ENCODE assay signal across 11 cellular contexts in the genomic region with DNA sequence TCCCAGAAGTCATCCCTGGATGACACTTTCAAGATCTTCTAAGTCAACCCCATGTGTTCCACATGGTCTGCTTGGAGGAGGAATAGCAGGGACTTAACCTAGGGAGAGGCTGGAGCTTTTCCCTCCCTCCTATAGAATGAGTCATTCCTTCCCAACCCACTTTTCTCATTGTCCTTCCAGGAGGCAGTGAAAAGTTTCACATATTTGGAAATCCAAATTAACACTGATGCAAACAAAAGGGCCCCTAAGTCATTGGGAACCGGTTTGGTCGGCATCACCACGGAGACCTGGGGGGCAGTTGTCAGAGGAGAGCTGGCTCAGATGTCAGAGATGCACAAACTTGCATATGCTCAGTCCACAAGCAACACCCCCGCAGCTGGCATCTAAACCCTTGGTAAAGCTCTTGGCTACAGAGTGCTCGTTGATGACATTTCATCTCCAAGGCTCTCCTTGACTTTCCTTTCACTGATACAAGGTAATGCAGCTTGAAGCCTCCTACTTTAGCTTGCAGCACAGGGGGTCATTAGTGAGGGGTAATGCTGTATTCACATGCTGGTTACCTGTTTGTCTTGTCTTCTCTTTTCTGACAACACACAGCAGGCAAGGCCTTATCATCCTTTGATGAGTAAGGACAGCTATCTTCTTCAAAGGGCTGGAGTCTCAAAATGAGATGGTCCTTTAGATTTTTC. TPM values are rescaled to one million over a fixed set of nuclear protein-coding genes. Genes with fewer than 3 reads are reported as not detected.
DNase-seq lines count a peak whose midpoint lies in the region; ATAC-seq and TF ChIP-seq lines count a peak whose summit lies in the region.
"Had no signal": no experiment of that assay in that cellular context is flagged by ENCODE, and none has a peak within 500 bp of the region (broad histone marks: within the 10 kb centered on the region; RNA-seq: fewer than 3 reads in every experiment).

No MANE protein-coding gene starts in this region.

- no peak for TF ChIP-seq CTCF in RWPE2 (IDR thresholded peaks at IDR 0.05; ENCODE audit: poor library complexity, severe bottlenecking)
- no peak for TF ChIP-seq CTCF in fibroblast of pulmonary artery (IDR thresholded peaks at IDR 0.05; ENCODE audit: low read length, missing control alignments)
- no peak for TF ChIP-seq CTCF in heart right ventricle (IDR thresholded peaks at IDR 0.05)
- no peak for TF ChIP-seq CTCF in GM10248 (IDR thresholded peaks at IDR 0.05; ENCODE audit: control extremely low read depth, extremely low read depth, low read depth, missing control alignments)

- H3K4me1 ChIP-seq in RWPE2 (ENCODE audit: insufficient read depth, poor library complexity, severe bottlenecking) (peaks cover 17% of the 10 kb centered on the region), heart right ventricle (peaks cover 0 to 4% (median 0%) of the 10 kb centered on the region in 9 donors)
- H3K4me1 ChIP-seq: right atrium auricular region had no signal

- H3K27me3 ChIP-seq in RWPE2 (ENCODE audit: insufficient read depth, poor library complexity, severe bottlenecking) (no peaks in the 10 kb centered on the region), heart right ventricle (peaks cover 0 to 5% (median 0%) of the 10 kb centered on the region in 7 donors)
- H3K27me3 ChIP-seq: right atrium auricular region had no signal

- H3K9me3 ChIP-seq in RWPE2 (ENCODE audit: severe bottlenecking): no peaks in the 10 kb centered on the region
- H3K9me3 ChIP-seq in heart right ventricle: no peaks in the 10 kb centered on the region
- H3K9me3 ChIP-seq: right atrium auricular region had no signal

- POLR2A ChIA-PET in GM10248 (lab: Yijun Ruan, JAX): no interaction called here

- ATAC-seq in RWPE2 (ENCODE audit: low read depth) (peak; percentile 89), HG03520 (IDR thresholded peaks at IDR 0.05; ENCODE audit: unreplicated experiment) (no peak), heart right ventricle (no peak)

- H3K4me3 ChIP-seq in RWPE2 (ENCODE audit: severe bottlenecking) (no peak overlapping the region), fibroblast of pulmonary artery (replicated peaks; ENCODE audit: low read depth, low read length) (no peak overlapping the region), heart right ventricle (no peak overlapping the region)
- H3K4me3 ChIP-seq: right atrium auricular region had no signal

- DNase-seq in SIG-M5 treated with dmso at 0.1 percent for 504 hours (lab: John Stamatoyannopoulos, UW; ENCODE audit: unreplicated experiment) (peak; percentile 15), SIG-M5 (lab: John Stamatoyannopoulos, UW) (no peak), RWPE2 (ENCODE audit: low spot score) (peak; percentile 74), fibroblast of pulmonary artery (ENCODE audit: low read depth) (peak; percentile 65), heart right ventricle (no peak), GM10248 (ENCODE audit: extremely low spot score) (no peak), C1 segment of cervical spinal cord (lab: John Stamatoyannopoulos, UW) (no peak)
- DNase-seq: NCI-H2029 treated with DMSO at 0.1 percent for 48 hours, OCI-M1 had no signal

- CTCF ChIA-PET in GM10248 (lab: Yijun Ruan, JAX): interaction anchor here (1.3 to 4.2 kb wide), 6 partner anchors 13 to 178 kb away, joined by 3 to 12 read pairs (median 9); a partner anchor contains a TSS

- 58 to 63% methylated on average over 5 of the region's 5 CpGs for WGBS in heart right ventricle, 2 donors

- H3K27ac ChIP-seq in RWPE2 (ENCODE audit: poor library complexity, severe bottlenecking) (peak overlapping the region; percentile 14), heart right ventricle (no peak overlapping the region)
- H3K27ac ChIP-seq: right atrium auricular region had no signal

- H3K36me3 ChIP-seq in RWPE2 (ENCODE audit: low read depth) (no peaks in the 10 kb centered on the region), heart right ventricle (no peaks in the 10 kb centered on the region)
- H3K36me3 ChIP-seq: right atrium auricular region had no signal

- intact Hi-C loops in heart right ventricle (cut with DNase I): loop anchor here in 2 of 10 donors (5.0 kb wide), 2 partner anchors 34 to 179 kb away; no protein-coding TSS in a partner anchor

RNA-seq across cellular contexts. Expression of a gene that starts 12.3 kb away (rescaled TPM):
- total RNA-seq in heart right ventricle: 1 to 10 TPM; 5.1 to 8.2 (median 6.6) TPM
- 10 to 100 TPM in 1 of 2 donors, 1 to 10 TPM in 1; 3.0 to 11.0 TPM for polyA plus RNA-seq in heart right ventricle

Comparison
In these comparisons a context has a peak if more than half of its experiments do, and no peak if none do; other contexts are left out.
1. DNase-seq: peak in SIG-M5 treated with dmso at 0.1 percent for 504 hours (single experiment), RWPE2 (single experiment) and fibroblast of pulmonary artery (single experiment); none in SIG-M5 (single experiment), heart right ventricle (0 of 2), GM10248 (single experiment) and C1 segment of cervical spinal cord (0 of 14).